Comparison of ENCODE assay signal across 8 cellular contexts in the genomic region with DNA sequence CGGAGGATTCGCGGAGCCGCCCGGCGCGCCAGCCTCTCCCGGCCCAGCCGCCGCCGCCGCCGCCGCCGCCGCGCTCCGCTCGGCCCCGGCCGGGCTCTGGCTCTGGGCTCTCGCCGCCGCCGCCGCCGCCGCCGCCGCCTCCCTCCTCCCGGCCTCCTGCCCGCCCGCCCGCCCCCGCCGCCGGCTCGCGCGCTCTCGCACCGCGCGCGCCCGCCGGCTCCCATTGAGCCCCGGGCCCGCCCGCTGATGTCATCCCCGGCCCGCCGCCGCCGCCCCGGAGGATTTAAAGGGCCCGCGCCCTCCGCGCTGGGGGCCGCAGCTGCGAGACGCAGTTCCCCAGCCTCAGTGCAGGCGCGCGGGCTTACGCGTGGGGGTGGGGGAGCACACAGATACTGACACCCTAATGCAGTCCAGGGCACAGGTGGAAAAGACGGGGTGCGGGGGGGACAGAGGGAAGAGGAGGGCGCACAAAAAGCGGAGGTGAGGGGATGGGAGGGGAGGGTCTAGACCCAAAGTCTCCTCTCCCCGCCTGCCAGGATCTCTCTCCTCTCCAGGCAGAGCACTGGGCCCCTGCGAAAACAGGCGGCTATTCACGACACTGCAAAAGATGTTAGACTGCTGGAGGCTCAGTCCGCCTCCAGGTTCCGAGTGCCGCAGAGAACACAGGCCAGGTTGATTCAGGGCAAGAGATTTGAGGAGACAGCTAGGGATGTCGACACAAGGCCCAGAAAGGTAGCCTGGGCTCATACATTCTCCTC. TPM values are rescaled to one million over a fixed set of nuclear protein-coding genes. Genes with fewer than 3 reads are reported as not detected.
A peak's percentile ranks its signal among the peaks of the same experiment; 100 is the strongest.
DNase-seq lines count a peak whose midpoint lies in the region; ATAC-seq, FAIRE-seq and TF ChIP-seq lines count a peak whose summit lies in the region.

Gene CSNK1E (minus strand): TSS at position 197 of the 758 bp plus-strand sequence. CDS start 3,276 bp downstream, outside the sequence.

- H3K36me3 ChIP-seq in HepG2 (replicated peaks in 1 of 2; ENCODE audit: control insufficient read depth in 1 of 2, insufficient read depth in 2 of 2, low read length in 2 of 2): peaks cover 5 to 15% of the 10 kb centered on the region in 2 experiments; a peak in 3 of 5 replicates

- peak in 1 of 2 experiments; percentile 55; a peak in 2 of 4 replicates for TF ChIP-seq POLR2A in HepG2 (IDR thresholded peaks at IDR 0.05; ENCODE audit: insufficient read depth in 1 of 2, low read depth in 2 of 2, low read length in 2 of 2)

- CTCF ChIA-PET in HepG2 (lab: Yijun Ruan, JAX; ENCODE audit: low intra/inter-chr PET ratio, low total read pairs): no interaction called here

- H2AFZ ChIP-seq in HepG2 (ENCODE audit: low read length): peak within 1 kb of the TSS; percentile 59

- peak within 1 kb of the TSS; percentile 91 for H3K4me2 ChIP-seq in HepG2 (ENCODE audit: low read depth, low read length)

- no peak for TF ChIP-seq RAD21 in HepG2 (CRISPR knock-in tag; IDR thresholded peaks at IDR 0.05)

- ATAC-seq in GM19372 (IDR thresholded peaks at IDR 0.05; ENCODE audit: low read depth, unreplicated experiment) (peak; percentile 46), HepG2 (peak; percentile 33), GM21723 (IDR thresholded peaks at IDR 0.05; ENCODE audit: unreplicated experiment) (no peak)

- in situ Hi-C loops in HepG2 (cut with HindIII; ENCODE audit: extremely low pct_ligation_motif_present, low pct_unique_long_range_greater_than_20kb): no loop called here

- H3K79me2 ChIP-seq in HepG2 (ENCODE audit: insufficient read depth, low read length): peaks cover 41% of the 10 kb centered on the region

- intact Hi-C loops in HepG2 (cut with micrococcal nuclease; ENCODE audit: unreplicated experiment): loop anchor here (5.0 kb wide), 1 partner anchor 35 kb away; no protein-coding TSS in a partner anchor

- WGBS in HepG2 (ENCODE audit: low lambda C conversion rate): under 1% methylated on average over 34 of the region's 80 CpGs

- no TSS peak for BruUV-seq in HepG2 (replicated peaks; lab: Mats Ljungman, UMichigan)

- H3K4me3 ChIP-seq in HepG2 (replicated peaks in 1 of 3; ENCODE audit: insufficient read depth in 1 of 3, low read depth in 2 of 3, low read length in 3 of 3): peak within 1 kb of the TSS; percentile 64 to 86 (median 77)

- no peak for TF ChIP-seq CTCF in HepG2 (CRISPR knock-in tag; IDR thresholded peaks at IDR 0.05)

- H3K9me3 ChIP-seq in HepG2 (ENCODE audit: low read length): no peaks in the 10 kb centered on the region

- TF ChIP-seq EP300 in HepG2 (IDR thresholded peaks at IDR 0.05; ENCODE audit: low read depth in 2 of 2, low read length in 2 of 2): no peak
- TF ChIP-seq EP300 in HepG2 (CRISPR knock-in tag; IDR thresholded peaks at IDR 0.05; ENCODE audit: borderline replicate concordance): no peak

- peak within 1 kb of the TSS; percentile 89 for H3K27ac ChIP-seq in HepG2 (ENCODE audit: extremely low read length, insufficient read depth, low read length)

- H3K27me3 ChIP-seq in HepG2 (ENCODE audit: control insufficient read depth in 1 of 2, insufficient read depth in 2 of 2, low read length in 2 of 2): no peaks in the 10 kb centered on the region; a peak in 2 of 5 replicates

- POLR2A ChIA-PET in HepG2 (lab: Yijun Ruan, JAX): interaction anchor here (0.6 to 1.9 kb wide), 9 partner anchors 8 to 380 kb away, joined by 3 to 13 read pairs (median 5); partner anchors contain the start of gene BAIAP2L2

- H4K20me1 ChIP-seq in HepG2 (ENCODE audit: insufficient read depth, low read length): peaks cover 29% of the 10 kb centered on the region; the same call in 1 of the 2 replicates

- H3K9ac ChIP-seq in HepG2 (ENCODE audit: insufficient read depth, low read depth, low read length): peak within 1 kb of the TSS; percentile 89

- DNase-seq in AG08396 (ENCODE audit: low spot score) (peak; percentile 90), NCI-H146 treated with DMSO at 0.1 percent for 48 hours (lab: John Stamatoyannopoulos, UW; ENCODE audit: unreplicated experiment) (peak; percentile 9), dermis blood vessel endothelial cell (peak; percentile 70), HepG2 (ENCODE audit: low spot score) (no peak)
- peak; percentile 63 to 64 for DNase-seq in activated CD4-positive, alpha-beta T cell treated with anti-CD3 and anti-CD28 coated beads, Interleukin-2, amount 50 U/mL, for 4 hours
- DNase-seq in stimulated activated CD4-positive, alpha-beta T cell treated with anti-CD3 and anti-CD28 coated beads, Interleukin-2, amount 100 ng/mL, for 48 hours: peak; percentile 53 to 69

- peaks cover 69% of the 10 kb centered on the region for H3K4me1 ChIP-seq in HepG2 (ENCODE audit: insufficient read depth, low read length)

- no peak for FAIRE-seq in HepG2 (lab: Jason Lieb, UNC)

TF ChIP-seq in HepG2, 621 proteins besides CTCF, POLR2A, EP300 and RAD21 (continues in another document):
- no peak for TF ChIP-seq FOXA1 (IDR thresholded peaks at IDR 0.05)
- TF ChIP-seq FOXA1 (CRISPR knock-in tag; IDR thresholded peaks at IDR 0.05): no peak
- peak; percentile 96 for TF ChIP-seq ZBTB25 (CRISPR knock-in tag; IDR thresholded peaks at IDR 0.05)
- TF ChIP-seq, protein P1, sequence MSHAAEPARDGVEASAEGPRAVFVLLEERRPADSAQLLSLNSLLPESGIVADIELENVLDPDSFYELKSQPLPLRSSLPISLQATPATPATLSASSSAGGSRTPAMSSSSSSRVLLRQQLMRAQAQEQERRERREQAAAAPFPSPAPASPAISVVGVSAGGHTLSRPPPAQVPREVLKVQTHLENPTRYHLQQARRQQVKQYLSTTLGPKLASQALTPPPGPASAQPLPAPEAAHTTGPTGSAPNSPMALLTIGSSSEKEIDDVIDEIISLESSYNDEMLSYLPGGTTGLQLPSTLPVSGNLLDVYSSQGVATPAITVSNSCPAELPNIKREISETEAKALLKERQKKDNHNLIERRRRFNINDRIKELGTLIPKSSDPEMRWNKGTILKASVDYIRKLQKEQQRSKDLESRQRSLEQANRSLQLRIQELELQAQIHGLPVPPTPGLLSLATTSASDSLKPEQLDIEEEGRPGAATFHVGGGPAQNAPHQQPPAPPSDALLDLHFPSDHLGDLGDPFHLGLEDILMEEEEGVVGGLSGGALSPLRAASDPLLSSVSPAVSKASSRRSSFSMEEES (CRISPR knock-in tag; IDR thresholded peaks at IDR 0.05): no peak; the same call in 1 of the 2 replicates

RNA-seq across cellular contexts. Expression of gene CSNK1E, which starts in this region (rescaled TPM):
- total RNA-seq in dermis blood vessel endothelial cell (127 and 141 TPM in 2 replicates), HepG2 (2016; rRNA removed; fragmentation: Illumina TruSeq; extraction: Trizol) (19.8 and 34.7 TPM in 2 replicates)
- total RNA-seq in HepG2 (2016; cell fraction: cytosol; rRNA removed; fragmentation: Illumina TruSeq; extraction: Trizol; ENCODE audit: low read depth): 34.0 and 36.2 TPM in 2 replicates
- 18.0 and 33.5 TPM in 2 replicates for total RNA-seq in HepG2 (2016; cell fraction: insoluble cytoplasmic fraction; rRNA removed; fragmentation: Illumina TruSeq; extraction: Trizol)
- 53.9 and 59.1 TPM in 2 replicates for total RNA-seq in HepG2 (2016; cell fraction: membrane; rRNA removed; fragmentation: Illumina TruSeq; extraction: Trizol)
- total RNA-seq in HepG2 (2016; cell fraction: nucleus; rRNA removed; fragmentation: Illumina TruSeq; extraction: Trizol): 30.6 and 34.3 TPM in 2 replicates
- polyA plus RNA-seq in HepG2 (2011; rRNA removed): 129 and 152 TPM in 2 replicates
- polyA plus RNA-seq in HepG2 (2011; cell fraction: cytosol; rRNA removed): 93.4 and 108 TPM in 2 replicates
- polyA plus RNA-seq in HepG2 (2011; cell fraction: nucleus; rRNA removed): 285 and 291 TPM in 2 replicates
- polyA plus RNA-seq in HepG2 (2012): 60.9 and 83.8 TPM in 2 replicates
- 40.2 and 42.9 TPM in 2 replicates for polyA plus RNA-seq in HepG2 (2016; cell fraction: cytosol; fragmentation: Illumina TruSeq; extraction: Trizol; ENCODE audit: low read depth)
- polyA plus RNA-seq in HepG2 (2016; cell fraction: insoluble cytoplasmic fraction; fragmentation: Illumina TruSeq; extraction: Trizol; ENCODE audit: low read depth): 27.5 and 37.1 TPM in 2 replicates
- 58.9 and 59.0 TPM in 2 replicates for polyA plus RNA-seq in HepG2 (2016; cell fraction: membrane; fragmentation: Illumina TruSeq; extraction: Trizol; ENCODE audit: low read depth)
- polyA plus RNA-seq in HepG2 (2016; cell fraction: nucleus; fragmentation: Illumina TruSeq; extraction: Trizol; ENCODE audit: insufficient read depth, low read depth): 67.4 and 77.3 TPM in 2 replicates
- polyA minus RNA-seq in HepG2 (2011; rRNA and poly(A)+ RNA removed; ENCODE audit: low replicate concordance): 116 and 242 TPM in 2 replicates
- 54.0 and 54.3 TPM in 2 replicates for polyA minus RNA-seq in HepG2 (2011; cell fraction: cytosol; rRNA and poly(A)+ RNA removed)
- 69.5 and 90.5 TPM in 2 replicates for polyA minus RNA-seq in HepG2 (2011; cell fraction: nucleus; rRNA and poly(A)+ RNA removed)
